ENCODE assay signal across 1 cellular context in genomic region chr2:105600037-105600442, GRCh38.
A peak's percentile ranks its signal among the peaks of the same experiment; 100 is the strongest.
TF ChIP-seq lines count a peak whose summit lies in the region.

No MANE protein-coding gene starts in this region.

TF ChIP-seq in K562, 482 proteins besides CTCF, POLR2A, EP300 and RAD21 (continued from another document and continues in another):
- no peak for TF ChIP-seq ZNF740 (CRISPR knock-in tag; IDR thresholded peaks at IDR 0.05)
- peak in 1 of 2 experiments; percentile 73; a peak in 1 of 4 replicates for TF ChIP-seq ZNF740 (tag; IDR thresholded peaks at IDR 0.05)
- TF ChIP-seq HMBOX1 (IDR thresholded peaks at IDR 0.05): no peak
- TF ChIP-seq ZNF589 (CRISPR knock-in tag; IDR thresholded peaks at IDR 0.05; ENCODE audit: low read depth): no peak
- no peak for TF ChIP-seq MYBL2 (IDR thresholded peaks at IDR 0.05; ENCODE audit: low read depth)
- TF ChIP-seq MYBL2 (CRISPR knock-in tag; IDR thresholded peaks at IDR 0.05; ENCODE audit: borderline replicate concordance): no peak
- TF ChIP-seq ZNF184 (CRISPR knock-in tag; IDR thresholded peaks at IDR 0.05): no peak
- TF ChIP-seq STAT5B (CRISPR knock-in tag; IDR thresholded peaks at IDR 0.05): no peak
- no peak for TF ChIP-seq NR0B1 (IDR thresholded peaks at IDR 0.05; ENCODE audit: partially characterized antibody)
- no peak for TF ChIP-seq AFF4 (CRISPR knock-in tag; IDR thresholded peaks at IDR 0.05)
- no peak for TF ChIP-seq NR4A1 (CRISPR knock-in tag; IDR thresholded peaks at IDR 0.05)
- 0 out of 2 replicates have a peak, but pooled peaks have one; percentile 81 for TF ChIP-seq NR4A1 (tag; IDR thresholded peaks at IDR 0.05)
- TF ChIP-seq C11orf30 (IDR thresholded peaks at IDR 0.05; ENCODE audit: low read depth): no peak
- TF ChIP-seq NCOA4 (IDR thresholded peaks at IDR 0.05; ENCODE audit: partially characterized antibody): no peak
- TF ChIP-seq JUND (IDR thresholded peaks at IDR 0.05; ENCODE audit: borderline replicate concordance, low read depth, low read length): no peak
- TF ChIP-seq JUND (tag; IDR thresholded peaks at IDR 0.05; ENCODE audit: borderline replicate concordance, low read depth, low read length): no peak
- TF ChIP-seq ELF4 (CRISPR knock-in tag; IDR thresholded peaks at IDR 0.05): no peak
- TF ChIP-seq THRA (IDR thresholded peaks at IDR 0.05): no peak
- no peak for TF ChIP-seq NCOR1 (IDR thresholded peaks at IDR 0.05)
- no peak for TF ChIP-seq ARID2 (IDR thresholded peaks at IDR 0.05)
- TF ChIP-seq FIP1L1 (IDR thresholded peaks at IDR 0.05; ENCODE audit: low read depth, low read length, poor library complexity, severe bottlenecking): no peak
- no peak for TF ChIP-seq FOS (IDR thresholded peaks at IDR 0.05; ENCODE audit: extremely low read depth, insufficient read length)
- no peak for TF ChIP-seq ZNF586 (CRISPR knock-in tag; conservative IDR thresholded peaks at IDR 0.05)
- TF ChIP-seq SIN3A (IDR thresholded peaks at IDR 0.05; ENCODE audit: borderline replicate concordance in 2 of 2, control insufficient read depth in 1 of 2, low read depth in 2 of 2, low read length in 2 of 2): no peak
- TF ChIP-seq HMGN3 (IDR thresholded peaks at IDR 0.05; ENCODE audit: borderline replicate concordance, extremely low read depth, insufficient read length, low read depth, low read length): no peak
- TF ChIP-seq SREBF2 (CRISPR knock-in tag; IDR thresholded peaks at IDR 0.05): no peak
- no peak for TF ChIP-seq SMARCC2 (IDR thresholded peaks at IDR 0.05; ENCODE audit: low read depth)
- TF ChIP-seq LARP7 (IDR thresholded peaks at IDR 0.05): no peak
- no peak for TF ChIP-seq HOXB6 (CRISPR knock-in tag; IDR thresholded peaks at IDR 0.05; ENCODE audit: borderline replicate concordance)
- TF ChIP-seq HMG20B (CRISPR knock-in tag; IDR thresholded peaks at IDR 0.05): no peak
- no peak for TF ChIP-seq HNRNPH1 (optimal IDR thresholded peaks at IDR 0.05; ENCODE audit: low read depth, low read length)
- TF ChIP-seq GTF2A2 (tag; IDR thresholded peaks at IDR 0.05): 0 out of 2 replicates have a peak, but pooled peaks have one; percentile 58
- no peak for TF ChIP-seq TEAD1 (CRISPR knock-in tag; IDR thresholded peaks at IDR 0.05)
- no peak for TF ChIP-seq DIDO1 (tag; IDR thresholded peaks at IDR 0.05; ENCODE audit: low read depth)
- no peak for TF ChIP-seq THAP7 (CRISPR knock-in tag; IDR thresholded peaks at IDR 0.05)
- no peak for TF ChIP-seq ETV1 (tag; conservative IDR thresholded peaks at IDR 0.05; ENCODE audit: low read depth)
- TF ChIP-seq MBD1 (CRISPR knock-in tag; IDR thresholded peaks at IDR 0.05): no peak
- TF ChIP-seq PHF20 (IDR thresholded peaks at IDR 0.05; ENCODE audit: partially characterized antibody): no peak
- 0 out of 2 replicates have a peak, but pooled peaks have one; percentile 43 for TF ChIP-seq E2F3 (CRISPR knock-in tag; IDR thresholded peaks at IDR 0.05)
- no peak for TF ChIP-seq SRF (CRISPR knock-in tag; IDR thresholded peaks at IDR 0.05)
- TF ChIP-seq KHSRP (IDR thresholded peaks at IDR 0.05): no peak
- no peak for TF ChIP-seq LCOR (CRISPR knock-in tag; IDR thresholded peaks at IDR 0.05)
- no peak for TF ChIP-seq NR2C1 (IDR thresholded peaks at IDR 0.05)
- TF ChIP-seq NR2C1 (tag; IDR thresholded peaks at IDR 0.05): peak; percentile 64; the same call in 1 of the 2 replicates
- no peak for TF ChIP-seq HOMEZ (CRISPR knock-in tag; IDR thresholded peaks at IDR 0.05)
- TF ChIP-seq NR2F6 (CRISPR knock-in tag; IDR thresholded peaks at IDR 0.05): no peak
- TF ChIP-seq MED1 (CRISPR knock-in tag; IDR thresholded peaks at IDR 0.05; ENCODE audit: borderline replicate concordance): no peak
- TF ChIP-seq RBFOX2 (IDR thresholded peaks at IDR 0.05; ENCODE audit: low read depth, low read length): no peak
- no peak for TF ChIP-seq ZNF551 (CRISPR knock-in tag; IDR thresholded peaks at IDR 0.05)
- TF ChIP-seq E2F5 (CRISPR knock-in tag; IDR thresholded peaks at IDR 0.05): no peak
- TF ChIP-seq KLF16 (IDR thresholded peaks at IDR 0.05): no peak
- TF ChIP-seq U2AF2 (optimal IDR thresholded peaks at IDR 0.05; ENCODE audit: low read depth, low read length): no peak
- 0 out of 2 replicates have a peak, but pooled peaks have one; percentile 37 for TF ChIP-seq ZNF133 (CRISPR knock-in tag; IDR thresholded peaks at IDR 0.05)
- no peak for TF ChIP-seq PHB2 (IDR thresholded peaks at IDR 0.05; ENCODE audit: low read depth)
- TF ChIP-seq DMBX1 (CRISPR knock-in tag; IDR thresholded peaks at IDR 0.05; ENCODE audit: borderline replicate concordance): peak; percentile 73
- no peak for TF ChIP-seq TAL1 (IDR thresholded peaks at IDR 0.05)
- TF ChIP-seq SNIP1 (IDR thresholded peaks at IDR 0.05; ENCODE audit: low read depth): no peak
- no peak for TF ChIP-seq TOE1 (IDR thresholded peaks at IDR 0.05; ENCODE audit: borderline replicate concordance)
- TF ChIP-seq TOE1 (CRISPR knock-in tag; IDR thresholded peaks at IDR 0.05; ENCODE audit: borderline replicate concordance, low read depth): no peak
- no peak for TF ChIP-seq DNMT1 (IDR thresholded peaks at IDR 0.05)
- peak; percentile 37 for TF ChIP-seq WHSC1 (IDR thresholded peaks at IDR 0.05; ENCODE audit: low read length)
- TF ChIP-seq ZNF41 (CRISPR knock-in tag; conservative IDR thresholded peaks at IDR 0.05): no peak
- no peak for TF ChIP-seq COPS2 (conservative IDR thresholded peaks at IDR 0.05)
- no peak for TF ChIP-seq ZNF696 (CRISPR knock-in tag; conservative IDR thresholded peaks at IDR 0.05)
- peak; percentile 57; the same call in 1 of the 2 replicates for TF ChIP-seq ZNF584 (CRISPR knock-in tag; IDR thresholded peaks at IDR 0.05; ENCODE audit: low read depth)
- TF ChIP-seq DEAF1 (CRISPR knock-in tag; IDR thresholded peaks at IDR 0.05): no peak
- no peak for TF ChIP-seq FOXA3 (CRISPR knock-in tag; conservative IDR thresholded peaks at IDR 0.05 in 1 of 2, IDR thresholded peaks at IDR 0.05 in 1 of 2)
